Comparison of ENCODE assay signal across 19 cellular contexts in the genomic region with DNA sequence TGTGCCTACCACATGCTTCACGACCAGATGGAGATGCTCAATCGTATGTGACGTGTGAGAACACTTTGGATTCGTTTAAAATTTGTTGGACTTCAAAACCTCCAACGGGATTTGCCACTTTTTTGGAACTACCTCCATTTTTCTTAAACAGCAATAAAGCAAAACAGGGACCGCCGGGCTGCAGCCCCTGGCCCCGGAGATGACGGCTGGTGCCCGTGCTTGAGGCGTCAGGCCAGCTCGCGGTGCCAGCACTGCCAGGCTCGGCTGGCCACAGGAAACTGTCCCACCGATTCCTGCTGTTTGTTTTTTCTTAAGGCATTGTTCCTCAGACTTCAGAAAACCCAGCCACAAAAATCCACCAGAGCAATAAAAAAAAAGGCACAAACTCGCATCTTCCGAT.
DNase-seq lines count a peak whose midpoint lies in the region; ATAC-seq and TF ChIP-seq lines count a peak whose summit lies in the region.
"Had no signal": no experiment of that assay in that cellular context is flagged by ENCODE, and none has a peak within 500 bp of the region (broad histone marks: within the 10 kb centered on the region; RNA-seq: fewer than 3 reads in every experiment).

No MANE protein-coding gene starts in this region.

- H3K27ac Mint-ChIP-seq in CD14-positive monocyte (peak overlapping the region in 1 of 7 donors; percentile 77), T-helper 17 cell (peak overlapping the region; percentile 78)
- H3K27ac Mint-ChIP-seq: CD4-positive, alpha-beta T cell had no signal

- H3K9me3 Mint-ChIP-seq in CD14-positive monocyte: peaks cover 0 to 2% (median 0%) of the 10 kb centered on the region in 7 donors
- H3K9me3 Mint-ChIP-seq: CD4-positive, alpha-beta T cell; CD8-positive, alpha-beta T cell had no signal

- H3K36me3 Mint-ChIP-seq in CD14-positive monocyte (peaks cover 28 to 53% of the 10 kb centered on the region in 2 donors), T-helper 17 cell (ENCODE audit: low read depth) (peaks cover 14% of the 10 kb centered on the region)

- TF ChIP-seq CTCF in CD14-positive monocyte (IDR thresholded peaks at IDR 0.05): no peak

- peak; percentile 14 for DNase-seq in Right ventricle myocardium superior
- DNase-seq in left ventricle myocardium superior: no peak
- peak; percentile 10 for DNase-seq in CD14-positive monocyte (ENCODE audit: low spot score)
- DNase-seq in T-helper 17 cell: no peak
- DNase-seq in posterior vena cava (ENCODE audit: low spot score): peak; percentile 38
- no peak for DNase-seq in stimulated activated CD4-positive, alpha-beta T cell treated with anti-CD3 and anti-CD28 coated beads, Interleukin-12 subunit alpha, Interleukin-12 subunit beta, amount 100 ng/mL, for 4 hours
- DNase-seq in NCI-H1694 treated with DMSO at 0.1 percent for 48 hours (lab: John Stamatoyannopoulos, UW): no peak
- DNase-seq: 8988T; ACHN; BE2C; C1 segment of cervical spinal cord; Caco-2; Calu3; CD4-positive, alpha-beta T cell; CD8-positive, alpha-beta T cell; DMS79 treated with DMSO at 0.1 percent for 48 hours; GF-D8 had no signal

- ATAC-seq in Right ventricle myocardium superior (ENCODE audit: poor library complexity) (no peak), left ventricle myocardium superior (no peak), T-helper 17 cell (no peak), HG02759 (IDR thresholded peaks at IDR 0.05; ENCODE audit: unreplicated experiment) (no peak)
- ATAC-seq: CD8-positive, alpha-beta T cell had no signal

- H3K27me3 Mint-ChIP-seq in CD14-positive monocyte (ENCODE audit: low read depth in 3 of 3): peaks cover 0 to 1% (median 0%) of the 10 kb centered on the region in 3 donors
- no peaks in the 10 kb centered on the region for H3K27me3 Mint-ChIP-seq in T-helper 17 cell
- H3K27me3 Mint-ChIP-seq: CD4-positive, alpha-beta T cell had no signal

- H3K4me1 Mint-ChIP-seq in CD14-positive monocyte: no peaks in the 10 kb centered on the region
- H3K4me1 Mint-ChIP-seq in T-helper 17 cell: peaks cover 10% of the 10 kb centered on the region

- H3K9me3 ChIP-seq in T-helper 17 cell (ENCODE audit: control insufficient read depth, low read length, poor library complexity, severe bottlenecking): no peaks in the 10 kb centered on the region
- H3K9me3 ChIP-seq: BE2C, BLaER1, Caco-2 had no signal

- intact Hi-C loops in Right ventricle myocardium superior (cut with DNase I) (no loop called here), left ventricle myocardium superior (cut with micrococcal nuclease) (no loop called here), CD14-positive monocyte (cut with micrococcal nuclease) (no loop called here), posterior vena cava (cut with DNase I) (no loop called here)

- H3K4me3 Mint-ChIP-seq in CD14-positive monocyte (no peak overlapping the region), T-helper 17 cell (no peak overlapping the region)
- H3K4me3 Mint-ChIP-seq: CD4-positive, alpha-beta T cell; CD8-positive, alpha-beta T cell had no signal

Comparison
In these comparisons a context has a peak if more than half of its experiments do, and no peak if none do; other contexts are left out.
1. DNase-seq: peak in Right ventricle myocardium superior (single experiment), CD14-positive monocyte (single experiment) and posterior vena cava (single experiment); none in left ventricle myocardium superior (single experiment), T-helper 17 cell (0 of 3), stimulated activated CD4-positive, alpha-beta T cell treated with anti-CD3 and anti-CD28 coated beads, Interleukin-12 subunit alpha, Interleukin-12 subunit beta, amount 100 ng/mL, for 4 hours (single experiment) and NCI-H1694 treated with DMSO at 0.1 percent for 48 hours (single experiment).